29 cellular contexts compared by ENCODE assay signal in genomic region chr9:131950487-131950886, GRCh38.
"Had no signal": no experiment of that assay in that cellular context is flagged by ENCODE, and none has a peak within 500 bp of the region (broad histone marks: within the 10 kb centered on the region; RNA-seq: fewer than 3 reads in every experiment).

No MANE protein-coding gene starts in this region.

- H3K9me3 Mint-ChIP-seq: activated B cell treated with CpG ODN at 0.5 μM for 24 hours; activated CD4-positive, alpha-beta T cell treated with anti-CD3 and anti-CD28 coated beads, Interleukin-2, amount 10 ng/mL, durations not matched to agents 7 days and 5 days; activated naive CD4-positive, alpha-beta T cell treated with anti-CD3 and anti-CD28 coated beads, Interleukin-2, amount 10 ng/mL, durations not matched to agents 7 days and 5 days; activated naive CD4-positive, alpha-beta T cell treated with anti-CD3 and anti-CD28 coated beads, Interleukin-2, amount 50 U/mL, for 72 hours; activated naive CD8-positive, alpha-beta T cell treated with anti-CD3 and anti-CD28 coated beads, Interleukin-2, amount 10 ng/mL, durations not matched to agents 7 days and 5 days; activated T-cell treated with anti-CD3 and anti-CD28 coated beads, Interleukin-2, amount 50 U/mL, for 4 hours; T-helper 2 cell treated with Interferon-gamma antibody and Interleukin-4, amounts not matched to agents 5 μg/mL and 100 μg/mL, for 36 hours had no signal

- H3K27ac ChIP-seq: breast epithelium, cardiac muscle cell, colonic mucosa, epithelial cell of prostate, esophagus squamous epithelium, gastroesophageal sphincter, WERI-Rb-1 had no signal

- H3K9me3 ChIP-seq: ascending aorta, breast epithelium, colonic mucosa, esophagus squamous epithelium, gastroesophageal sphincter, heart right ventricle had no signal

- ATAC-seq: activated CD8-positive, alpha-beta T cell treated with anti-CD3 and anti-CD28 coated beads, Interleukin-2, amount 10 ng/mL, durations not matched to agents 7 days and 5 days; activated naive CD4-positive, alpha-beta T cell treated with anti-CD3 and anti-CD28 coated beads, Interleukin-2, amount 50 U/mL, for 72 hours; gastroesophageal sphincter; T-helper 17 cell had no signal

- H3K36me3 ChIP-seq: ascending aorta, breast epithelium, cardiac muscle cell, colonic mucosa, gastroesophageal sphincter, heart right ventricle had no signal

- H3K36me3 Mint-ChIP-seq: activated naive CD4-positive, alpha-beta T cell treated with anti-CD3 and anti-CD28 coated beads, Interleukin-2, amount 50 U/mL, for 72 hours; activated naive CD8-positive, alpha-beta T cell treated with anti-CD3 and anti-CD28 coated beads, Interleukin-2, amount 10 ng/mL, durations not matched to agents 7 days and 5 days had no signal

- H3K4me3 ChIP-seq: ascending aorta, breast epithelium, cardiac muscle cell, colonic mucosa, esophagus squamous epithelium, gastroesophageal sphincter, heart right ventricle had no signal

- H3K27me3 ChIP-seq: ascending aorta, breast epithelium, cardiac muscle cell, colonic mucosa, esophagus squamous epithelium, gastroesophageal sphincter, heart right ventricle had no signal

- H3K4me3 Mint-ChIP-seq: activated B cell treated with CpG ODN at 0.5 μM for 24 hours; activated CD4-positive, alpha-beta T cell treated with anti-CD3 and anti-CD28 coated beads, Interleukin-2, amount 10 ng/mL, durations not matched to agents 7 days and 5 days; activated CD8-positive, alpha-beta T cell treated with anti-CD3 and anti-CD28 coated beads, Interleukin-2, amount 10 ng/mL, durations not matched to agents 7 days and 5 days; activated naive CD4-positive, alpha-beta T cell treated with anti-CD3 and anti-CD28 coated beads, Interleukin-2, amount 10 ng/mL, durations not matched to agents 7 days and 5 days; activated naive CD8-positive, alpha-beta T cell treated with anti-CD3 and anti-CD28 coated beads, Interleukin-2, amount 10 ng/mL, durations not matched to agents 7 days and 5 days; activated T-cell treated with anti-CD3 and anti-CD28 coated beads, Interleukin-2, amount 50 U/mL, for 4 hours; brain; T-helper 17 cell; T-helper 2 cell treated with Interferon-gamma antibody and Interleukin-4, amounts not matched to agents 5 μg/mL and 100 μg/mL, for 36 hours had no signal

- H3K27me3 Mint-ChIP-seq: activated B cell treated with CpG ODN at 0.5 μM for 24 hours; activated CD4-positive, alpha-beta T cell treated with anti-CD3 and anti-CD28 coated beads, Interleukin-2, amount 10 ng/mL, durations not matched to agents 7 days and 5 days; activated naive CD4-positive, alpha-beta T cell treated with anti-CD3 and anti-CD28 coated beads, Interleukin-2, amount 10 ng/mL, durations not matched to agents 7 days and 5 days; activated naive CD8-positive, alpha-beta T cell treated with anti-CD3 and anti-CD28 coated beads, Interleukin-2, amount 10 ng/mL, durations not matched to agents 7 days and 5 days; T-helper 17 cell had no signal

- DNase-seq: activated B cell treated with CpG ODN at 0.5 μM for 24 hours; activated CD4-positive, alpha-beta T cell treated with anti-CD3 and anti-CD28 coated beads for 4 hours; activated CD4-positive, alpha-beta T cell treated with anti-CD3 and anti-CD28 coated beads, Interleukin-2, amount 10 ng/mL, durations not matched to agents 7 days and 5 days; activated CD4-positive, alpha-beta T cell treated with anti-CD3 and anti-CD28 coated beads, Interleukin-2, amount 50 U/mL, for 4 hours; activated CD8-positive, alpha-beta T cell treated with anti-CD3 and anti-CD28 coated beads, Interleukin-2, amount 10 ng/mL, durations not matched to agents 7 days and 5 days; activated gamma-delta T cell; activated naive CD4-positive, alpha-beta T cell; activated naive CD4-positive, alpha-beta T cell treated with anti-CD3 and anti-CD28 coated beads, Interleukin-2, amount 10 ng/mL, durations not matched to agents 7 days and 5 days; activated naive CD8-positive, alpha-beta T cell treated with anti-CD3 and anti-CD28 coated beads, Interleukin-2, amount 10 ng/mL, durations not matched to agents 7 days and 5 days; activated T-cell treated with anti-CD3 and anti-CD28 coated beads, Interleukin-2, amount 50 U/mL, for 4 hours; central memory CD4-positive, alpha-beta T cell; cerebellar nuclear complex; colonic mucosa; effector CD8-positive, alpha-beta T cell; esophagus squamous epithelium; foreskin melanocyte; heart right ventricle; T-helper 1 cell; T-helper 17 cell; T1000; WERI-Rb-1 had no signal

- H3K27ac Mint-ChIP-seq: activated B cell treated with CpG ODN at 0.5 μM for 24 hours; activated CD4-positive, alpha-beta T cell treated with anti-CD3 and anti-CD28 coated beads, Interleukin-2, amount 10 ng/mL, durations not matched to agents 7 days and 5 days; activated CD8-positive, alpha-beta T cell treated with anti-CD3 and anti-CD28 coated beads, Interleukin-2, amount 10 ng/mL, durations not matched to agents 7 days and 5 days; activated naive CD4-positive, alpha-beta T cell treated with anti-CD3 and anti-CD28 coated beads, Interleukin-2, amount 10 ng/mL, durations not matched to agents 7 days and 5 days; activated naive CD4-positive, alpha-beta T cell treated with anti-CD3 and anti-CD28 coated beads, Interleukin-2, amount 50 U/mL, for 72 hours; activated naive CD8-positive, alpha-beta T cell treated with anti-CD3 and anti-CD28 coated beads, Interleukin-2, amount 10 ng/mL, durations not matched to agents 7 days and 5 days; brain; T-helper 17 cell; T-helper 2 cell treated with Interferon-gamma antibody and Interleukin-4, amounts not matched to agents 5 μg/mL and 100 μg/mL, for 36 hours had no signal

- H3K4me1 ChIP-seq: breast epithelium, colonic mucosa had no signal

- H3K4me1 Mint-ChIP-seq: activated CD4-positive, alpha-beta T cell treated with anti-CD3 and anti-CD28 coated beads, Interleukin-2, amount 10 ng/mL, durations not matched to agents 7 days and 5 days; activated naive CD4-positive, alpha-beta T cell treated with anti-CD3 and anti-CD28 coated beads, Interleukin-2, amount 10 ng/mL, durations not matched to agents 7 days and 5 days; activated naive CD8-positive, alpha-beta T cell treated with anti-CD3 and anti-CD28 coated beads, Interleukin-2, amount 10 ng/mL, durations not matched to agents 7 days and 5 days had no signal
